In genomic region chr17:75595919-75596310, GRCh38 we compare ENCODE assay signal across 22 cellular contexts. TPM values are rescaled to one million over a fixed set of nuclear protein-coding genes. Genes with fewer than 3 reads are reported as not detected.
A peak's percentile ranks its signal among the peaks of the same experiment; 100 is the strongest.
DNase-seq lines count a peak whose midpoint lies in the region; ATAC-seq, FAIRE-seq and TF ChIP-seq lines count a peak whose summit lies in the region.
"Had no signal": no experiment of that assay in that cellular context is flagged by ENCODE, and none has a peak within 500 bp of the region (broad histone marks: within the 10 kb centered on the region; RNA-seq: fewer than 3 reads in every experiment).

No MANE protein-coding gene starts in this region.

- H2AK5ac ChIP-seq in H9 (ENCODE audit: insufficient read length, low read length) (no peak overlapping the region), neuronal stem cell (ENCODE audit: low read depth, low read length) (no peak overlapping the region), mesendoderm (ENCODE audit: low read length) (no peak overlapping the region)

- H3K23ac ChIP-seq in H9 (ENCODE audit: insufficient read length, low read depth, low read length), result no peak overlapping the region
- H3K23ac ChIP-seq in neuronal stem cell (ENCODE audit: low read depth, low read length, poor library complexity), result peak overlapping the region; percentile 94
- H3K23ac ChIP-seq in mesendoderm (ENCODE audit: low read length), result no peak overlapping the region

- ATAC-seq in HepG2, result no peak
- no peak for ATAC-seq in right lobe of liver

- H3K27me3 Mint-ChIP-seq in H9 (ENCODE audit: low read depth), result no peaks in the 10 kb centered on the region; the same call in 1 of the 2 replicates
- H3K27me3 Mint-ChIP-seq: CD4-positive, alpha-beta memory T cell had no signal

- TF ChIP-seq EP300 in HepG2 (IDR thresholded peaks at IDR 0.05; ENCODE audit: low read depth in 2 of 2, low read length in 2 of 2) (no peak), HepG2 (CRISPR knock-in tag; IDR thresholded peaks at IDR 0.05; ENCODE audit: borderline replicate concordance) (no peak)

- H3K4ac ChIP-seq in H9 (ENCODE audit: low read depth, low read length) (no peak overlapping the region), neuronal stem cell (ENCODE audit: low read length) (no peak overlapping the region), mesendoderm (ENCODE audit: low read depth, low read length) (no peak overlapping the region)

- no peaks in the 10 kb centered on the region for H3K9me3 Mint-ChIP-seq in H9

- H2BK120ac ChIP-seq in H9 (ENCODE audit: low read depth, low read length, poor library complexity, severe bottlenecking) (no peak overlapping the region), neuronal stem cell (ENCODE audit: low read depth, low read length) (no peak overlapping the region), mesendoderm (ENCODE audit: low read depth, low read length) (no peak overlapping the region)

- H3K18ac ChIP-seq in H9 (ENCODE audit: insufficient read length, low read depth, low read length) (no peak overlapping the region), neuronal stem cell (ENCODE audit: low read length) (no peak overlapping the region), mesendoderm (ENCODE audit: low read length) (no peak overlapping the region)

- H3K4me1 ChIP-seq in HepG2 (ENCODE audit: insufficient read depth, low read length) (peaks cover 10% of the 10 kb centered on the region), right lobe of liver (no peaks in the 10 kb centered on the region), H9 (ENCODE audit: insufficient read depth, low read length) (no peaks in the 10 kb centered on the region), neuronal stem cell (ENCODE audit: control insufficient read depth in 2 of 2, insufficient read depth in 1 of 2, low read depth in 1 of 2, low read length in 2 of 2) (no peaks in the 10 kb centered on the region), mesendoderm (ENCODE audit: control insufficient read depth, low read depth, low read length) (no peaks in the 10 kb centered on the region)

- H2BK5ac ChIP-seq in H9 (ENCODE audit: insufficient read length, low read length) (no peak overlapping the region), neuronal stem cell (ENCODE audit: low read length) (no peak overlapping the region), mesendoderm (ENCODE audit: low read length) (no peak overlapping the region)

- H3K56ac ChIP-seq in H9 (ENCODE audit: insufficient read length, low read depth, low read length), result no peak overlapping the region
- H3K56ac ChIP-seq in mesendoderm (ENCODE audit: low read length), result no peak overlapping the region

- H3K4me2 ChIP-seq in HepG2 (ENCODE audit: low read depth, low read length), result no peak overlapping the region
- no peak overlapping the region for H3K4me2 ChIP-seq in H9 (ENCODE audit: insufficient read depth, insufficient read length, low read length)
- no peak overlapping the region for H3K4me2 ChIP-seq in neuronal stem cell (ENCODE audit: insufficient read depth, low read length, poor library complexity, severe bottlenecking)
- H3K4me2 ChIP-seq in mesendoderm (ENCODE audit: low read length), result no peak overlapping the region

- no peaks in the 10 kb centered on the region for H3K79me1 ChIP-seq in H9 (ENCODE audit: insufficient read depth, low read depth, low read length, poor library complexity, severe bottlenecking)
- peaks cover 3% of the 10 kb centered on the region for H3K79me1 ChIP-seq in neuronal stem cell (ENCODE audit: low read depth, low read length)
- H3K79me1 ChIP-seq in mesendoderm (ENCODE audit: low read length), result no peaks in the 10 kb centered on the region

- H3K9ac ChIP-seq in HepG2 (ENCODE audit: insufficient read depth, low read depth, low read length), result no peak overlapping the region
- H3K9ac ChIP-seq in H9 (ENCODE audit: extremely low read depth, insufficient read length, low read length), result no peak overlapping the region
- H3K9ac ChIP-seq in neuronal stem cell (ENCODE audit: low read depth, low read length, poor library complexity), result no peak overlapping the region
- no peak overlapping the region for H3K9ac ChIP-seq in mesendoderm (ENCODE audit: low read length)

- CTCF ChIA-PET in HepG2 (lab: Yijun Ruan, JAX; ENCODE audit: low intra/inter-chr PET ratio, low total read pairs), result no interaction called here

- no peaks in the 10 kb centered on the region for H3K36me3 ChIP-seq in HepG2 (replicated peaks in 1 of 2; ENCODE audit: control insufficient read depth in 1 of 2, insufficient read depth in 2 of 2, low read length in 2 of 2)
- no peaks in the 10 kb centered on the region for H3K36me3 ChIP-seq in right lobe of liver
- no peaks in the 10 kb centered on the region for H3K36me3 ChIP-seq in neuronal stem cell (replicated peaks in 1 of 2; ENCODE audit: control insufficient read depth in 2 of 2, insufficient read depth in 2 of 2, low read length in 2 of 2)
- no peaks in the 10 kb centered on the region for H3K36me3 ChIP-seq in mesendoderm (ENCODE audit: control insufficient read depth, insufficient read depth, low read length)

- TF ChIP-seq POLR2A in HepG2 (IDR thresholded peaks at IDR 0.05; ENCODE audit: insufficient read depth in 1 of 2, low read depth in 2 of 2, low read length in 2 of 2) (no peak), right lobe of liver (IDR thresholded peaks at IDR 0.05) (no peak)

- FAIRE-seq in HepG2 (lab: Jason Lieb, UNC), result no peak
- FAIRE-seq: GM12891, GM18507 had no signal

- BruUV-seq in HepG2 (replicated peaks; lab: Mats Ljungman, UMichigan), result no TSS peak

- no peaks in the 10 kb centered on the region; a peak in 1 of 7 replicates for H3K36me3 Mint-ChIP-seq in H9 (ENCODE audit: insufficient read depth in 1 of 3, low read depth in 3 of 3)
- H3K36me3 Mint-ChIP-seq: CD4-positive, alpha-beta memory T cell had no signal

- peak overlapping the region in 1 of 3 experiments; percentile 48; a peak in 2 of 7 replicates for H3K27ac Mint-ChIP-seq in H9

- H2BK12ac ChIP-seq in H9 (ENCODE audit: insufficient read length, low read depth, low read length) (no peak overlapping the region), neuronal stem cell (ENCODE audit: low read length) (no peak overlapping the region)

- H3K23me2 ChIP-seq in H9 (ENCODE audit: insufficient read length, low read depth, low read length, poor library complexity, severe bottlenecking), result no peaks in the 10 kb centered on the region

- H3K9me3 ChIP-seq in HepG2 (ENCODE audit: low read length) (no peaks in the 10 kb centered on the region), right lobe of liver (no peaks in the 10 kb centered on the region), H9 (ENCODE audit: control insufficient read depth, low read depth, low read length) (no peaks in the 10 kb centered on the region), neuronal stem cell (replicated peaks in 1 of 2; ENCODE audit: control insufficient read depth in 2 of 2, insufficient read depth in 1 of 2, low read depth in 1 of 2, low read length in 2 of 2) (no peaks in the 10 kb centered on the region)

- 42% methylated on average over 5 of the region's 6 CpGs for WGBS in HepG2 (ENCODE audit: low lambda C conversion rate)
- WGBS in right lobe of liver (ENCODE audit: insufficient coverage, low coverage, low lambda C conversion rate, missing lambda C conversion rate), result 75% methylated on average over 5 of the region's 6 CpGs
- WGBS in H9 (ENCODE audit: extremely low coverage, insufficient read length, low lambda C conversion rate), result no CpG with 5 or more reads among the region's 6 CpGs
- no CpG with 5 or more reads among the region's 6 CpGs for WGBS in neuronal stem cell (ENCODE audit: extremely low coverage in 2 of 2, insufficient read length in 2 of 2, insufficient replicate concordance in 1 of 2), 2 donors
- no CpG with 5 or more reads among the region's 6 CpGs for WGBS in mesendoderm (ENCODE audit: extremely low coverage, insufficient coverage, low lambda C conversion rate)

- intact Hi-C loops in HepG2 (cut with micrococcal nuclease; ENCODE audit: unreplicated experiment), result no loop called here
- intact Hi-C loops in right lobe of liver (cut with DNase I), result no loop called here

- TF ChIP-seq CTCF in HepG2 (CRISPR knock-in tag; IDR thresholded peaks at IDR 0.05), result no peak
- no peak for TF ChIP-seq CTCF in right lobe of liver (IDR thresholded peaks at IDR 0.05)
- no peak for TF ChIP-seq CTCF in H9 (conservative IDR thresholded peaks at IDR 0.05)

- H4K8ac ChIP-seq in H9 (replicated peaks; ENCODE audit: insufficient read length, low read depth, low read length), result no peak overlapping the region
- no peak overlapping the region for H4K8ac ChIP-seq in neuronal stem cell (ENCODE audit: low read depth, low read length)
- no peak overlapping the region for H4K8ac ChIP-seq in mesendoderm (ENCODE audit: low read depth, low read length)

- no peak for TF ChIP-seq RAD21 in HepG2 (CRISPR knock-in tag; IDR thresholded peaks at IDR 0.05)

- no peak overlapping the region for H2BK20ac ChIP-seq in H9 (ENCODE audit: low read depth, low read length, poor library complexity, severe bottlenecking)

- no peaks in the 10 kb centered on the region for H3K79me2 ChIP-seq in HepG2 (ENCODE audit: insufficient read depth, low read length)
- no peaks in the 10 kb centered on the region for H3K79me2 ChIP-seq in H9 (ENCODE audit: insufficient read depth, low read length)
- H3K79me2 ChIP-seq in mesendoderm (ENCODE audit: control insufficient read depth, insufficient read depth, low read length), result no peaks in the 10 kb centered on the region

- no peak overlapping the region for H3T11ph ChIP-seq in H9 (ENCODE audit: low read length)

- no peak overlapping the region; a peak in 1 of 5 replicates for H3K4me3 Mint-ChIP-seq in H9
- H3K4me3 Mint-ChIP-seq: CD4-positive, alpha-beta memory T cell had no signal

- H4K20me1 ChIP-seq in HepG2 (ENCODE audit: insufficient read depth, low read length) (no peaks in the 10 kb centered on the region), H9 (ENCODE audit: control insufficient read depth, insufficient read depth, insufficient read length) (no peaks in the 10 kb centered on the region)

- H4K91ac ChIP-seq in H9 (ENCODE audit: insufficient read length, low read depth, low read length) (no peak overlapping the region), neuronal stem cell (ENCODE audit: low read depth, low read length, poor library complexity) (no peak overlapping the region)

- in situ Hi-C loops in HepG2 (cut with HindIII; ENCODE audit: extremely low pct_ligation_motif_present, low pct_unique_long_range_greater_than_20kb), result loop anchor here (10.0 kb wide), 1 partner anchor 171 kb away; no protein-coding TSS in a partner anchor

- no peak overlapping the region for H2AFZ ChIP-seq in HepG2 (ENCODE audit: low read length)
- no peak overlapping the region for H2AFZ ChIP-seq in H9 (ENCODE audit: low read length)
- H2AFZ ChIP-seq in neuronal stem cell (ENCODE audit: low read length), result no peak overlapping the region

- H3K4me3 ChIP-seq in HepG2 (replicated peaks in 1 of 3; ENCODE audit: insufficient read depth in 1 of 3, low read depth in 2 of 3, low read length in 3 of 3) (no peak overlapping the region), right lobe of liver (no peak overlapping the region), neuronal stem cell (ENCODE audit: low read length in 2 of 2) (no peak overlapping the region), mesendoderm (ENCODE audit: low read length) (no peak overlapping the region)

- no peak overlapping the region for H3K27ac ChIP-seq in HepG2 (ENCODE audit: extremely low read length, insufficient read depth, low read length)
- no peak overlapping the region for H3K27ac ChIP-seq in right lobe of liver
- H3K27ac ChIP-seq in H9 (ENCODE audit: insufficient read length, low read depth, low read length), result no peak overlapping the region
- H3K27ac ChIP-seq in neuronal stem cell (replicated peaks; ENCODE audit: low read length), result no peak overlapping the region
- H3K27ac ChIP-seq in mesendoderm (ENCODE audit: low read depth, low read length), result no peak overlapping the region

- POLR2A ChIA-PET in HepG2 (lab: Yijun Ruan, JAX), result no interaction called here

- no peak overlapping the region for H4K5ac ChIP-seq in H9 (ENCODE audit: insufficient read length, low read depth, low read length)
- no peak overlapping the region for H4K5ac ChIP-seq in mesendoderm (ENCODE audit: low read length)

- H3K4me1 Mint-ChIP-seq in H9, result no peaks in the 10 kb centered on the region

- H2BK15ac ChIP-seq in H9 (ENCODE audit: low read depth, low read length) (no peak overlapping the region), neuronal stem cell (ENCODE audit: low read length) (peak overlapping the region; percentile 67), mesendoderm (replicated peaks; ENCODE audit: low read depth) (no peak overlapping the region)

- peak overlapping the region; percentile 47; the same call in 1 of the 2 replicates for H3K14ac ChIP-seq in H9 (ENCODE audit: insufficient read depth, low read length)
- no peak overlapping the region for H3K14ac ChIP-seq in neuronal stem cell (ENCODE audit: low read length)

- DNase-seq in HepG2 (ENCODE audit: low spot score) (no peak), right lobe of liver (no peak), H9 (peak; percentile 27), neuronal stem cell (ENCODE audit: low spot score) (no peak), mesendoderm (no peak), HuH-7.5 (ENCODE audit: low spot score) (no peak)
- DNase-seq: 8988T; C1 segment of cervical spinal cord; Calu3; CD4-positive, alpha-beta memory T cell; COR-L47; DMS53; DMS79 treated with DMSO at 0.1 percent for 48 hours; GF-D8; GOT3; HCEC 1CT had no signal

- H3K27me3 ChIP-seq in HepG2 (ENCODE audit: control insufficient read depth in 1 of 2, insufficient read depth in 2 of 2, low read length in 2 of 2) (peaks cover 22 to 42% of the 10 kb centered on the region in 2 experiments), right lobe of liver (no peaks in the 10 kb centered on the region), H9 (ENCODE audit: insufficient read depth, low read length) (no peaks in the 10 kb centered on the region), neuronal stem cell (ENCODE audit: control insufficient read depth in 3 of 3, insufficient read depth in 3 of 3, low read depth in 1 of 3, low read length in 3 of 3) (peaks cover 0 to 29% (median 0%) of the 10 kb centered on the region in 3 experiments), mesendoderm (ENCODE audit: insufficient read depth, low read length, poor library complexity) (no peaks in the 10 kb centered on the region)

RNA-seq across cellular contexts. Expression of gene MYO15B, which starts 8.3 kb away (rescaled TPM):
- total RNA-seq in HepG2 (2016; rRNA removed; fragmentation: Illumina TruSeq; extraction: Trizol) (1.9 and 2.8 TPM in 2 replicates), right lobe of liver (100 to 1,000 TPM in 1 of 6 experiments, 10 to 100 TPM in 5; 26.4 to 104 (median 52.9) TPM), H9 (2021) (35.3 and 41.9 TPM in 2 replicates)
- total RNA-seq in HepG2 (2016; cell fraction: cytosol; rRNA removed; fragmentation: Illumina TruSeq; extraction: Trizol; ENCODE audit: low read depth), result 0.61 and 0.79 TPM in 2 replicates
- 1.1 and 2.7 TPM in 2 replicates for total RNA-seq in HepG2 (2016; cell fraction: insoluble cytoplasmic fraction; rRNA removed; fragmentation: Illumina TruSeq; extraction: Trizol)
- 0.83 and 1.2 TPM in 2 replicates for total RNA-seq in HepG2 (2016; cell fraction: membrane; rRNA removed; fragmentation: Illumina TruSeq; extraction: Trizol)
- 3.0 and 3.8 TPM in 2 replicates for total RNA-seq in HepG2 (2016; cell fraction: nucleus; rRNA removed; fragmentation: Illumina TruSeq; extraction: Trizol)
- polyA plus RNA-seq in HepG2 (2011; rRNA removed), result 8.1 and 11.2 TPM in 2 replicates
- 1.6 and 2.5 TPM in 2 replicates for polyA plus RNA-seq in HepG2 (2011; cell fraction: cytosol; rRNA removed)
- 122 and 144 TPM in 2 replicates for polyA plus RNA-seq in HepG2 (2011; cell fraction: nucleus; rRNA removed)
- polyA plus RNA-seq in HepG2 (2012), result 9.5 and 12.7 TPM in 2 replicates
- 0.53 and 1.00 TPM in 2 replicates for polyA plus RNA-seq in HepG2 (2016; cell fraction: cytosol; fragmentation: Illumina TruSeq; extraction: Trizol; ENCODE audit: low read depth)
- polyA plus RNA-seq in HepG2 (2016; cell fraction: insoluble cytoplasmic fraction; fragmentation: Illumina TruSeq; extraction: Trizol; ENCODE audit: low read depth), result 0.63 and 1.4 TPM in 2 replicates
- polyA plus RNA-seq in HepG2 (2016; cell fraction: membrane; fragmentation: Illumina TruSeq; extraction: Trizol; ENCODE audit: low read depth), result 0.49 and 0.86 TPM in 2 replicates
- 12.0 and 13.6 TPM in 2 replicates for polyA plus RNA-seq in HepG2 (2016; cell fraction: nucleus; fragmentation: Illumina TruSeq; extraction: Trizol; ENCODE audit: insufficient read depth, low read depth)
- 7.2 and 13.2 TPM in 2 replicates for polyA minus RNA-seq in HepG2 (2011; rRNA and poly(A)+ RNA removed; ENCODE audit: low replicate concordance)
- 3.0 and 6.8 TPM in 2 replicates for polyA minus RNA-seq in HepG2 (2011; cell fraction: cytosol; rRNA and poly(A)+ RNA removed)
- 16.5 and 25.7 TPM in 2 replicates for polyA minus RNA-seq in HepG2 (2011; cell fraction: nucleus; rRNA and poly(A)+ RNA removed)
- 8.5 TPM for polyA plus RNA-seq in neuronal stem cell (2013, experiment 1 of 2)
- polyA plus RNA-seq in neuronal stem cell (2013, experiment 2 of 2), result 8.9 TPM
- 1.8 TPM for polyA plus RNA-seq in mesendoderm (2013, experiment 1 of 2)
- 1.1 TPM for polyA plus RNA-seq in mesendoderm (2013, experiment 2 of 2)

RNA-seq across cellular contexts. Expression of gene SMIM5, which starts 37.3 kb away (rescaled TPM):
- total RNA-seq in HepG2 (2016; rRNA removed; fragmentation: Illumina TruSeq; extraction: Trizol), result not detected in 2 replicates
- total RNA-seq in HepG2 (2016; cell fraction: cytosol; rRNA removed; fragmentation: Illumina TruSeq; extraction: Trizol; ENCODE audit: low read depth), result not detected in 2 replicates
- 0.09 TPM in 1 of 2 replicates, not detected in the other for total RNA-seq in HepG2 (2016; cell fraction: insoluble cytoplasmic fraction; rRNA removed; fragmentation: Illumina TruSeq; extraction: Trizol)
- not detected in 2 replicates for total RNA-seq in HepG2 (2016; cell fraction: membrane; rRNA removed; fragmentation: Illumina TruSeq; extraction: Trizol)
- not detected in 2 replicates for total RNA-seq in HepG2 (2016; cell fraction: nucleus; rRNA removed; fragmentation: Illumina TruSeq; extraction: Trizol)
- polyA plus RNA-seq in HepG2 (2011; rRNA removed), result 0.05 TPM in 1 of 2 replicates, not detected in the other
- polyA plus RNA-seq in HepG2 (2011; cell fraction: cytosol; rRNA removed), result 0.05 TPM in 1 of 2 replicates, not detected in the other
- polyA plus RNA-seq in HepG2 (2011; cell fraction: nucleus; rRNA removed), result 0.35 and 0.80 TPM in 2 replicates
- polyA plus RNA-seq in HepG2 (2012), result 0.20 and 0.48 TPM in 2 replicates
- polyA plus RNA-seq in HepG2 (2016; cell fraction: cytosol; fragmentation: Illumina TruSeq; extraction: Trizol; ENCODE audit: low read depth), result not detected in 2 replicates
- polyA plus RNA-seq in HepG2 (2016; cell fraction: insoluble cytoplasmic fraction; fragmentation: Illumina TruSeq; extraction: Trizol; ENCODE audit: low read depth), result 0.14 TPM in 1 of 2 replicates, not detected in the other
- not detected in 2 replicates for polyA plus RNA-seq in HepG2 (2016; cell fraction: membrane; fragmentation: Illumina TruSeq; extraction: Trizol; ENCODE audit: low read depth)
- polyA plus RNA-seq in HepG2 (2016; cell fraction: nucleus; fragmentation: Illumina TruSeq; extraction: Trizol; ENCODE audit: insufficient read depth, low read depth), result not detected in 2 replicates
- not detected in 2 replicates for polyA minus RNA-seq in HepG2 (2011; rRNA and poly(A)+ RNA removed; ENCODE audit: low replicate concordance)
- not detected in 2 replicates for polyA minus RNA-seq in HepG2 (2011; cell fraction: cytosol; rRNA and poly(A)+ RNA removed)
- 0.26 TPM in 1 of 2 replicates, not detected in the other for polyA minus RNA-seq in HepG2 (2011; cell fraction: nucleus; rRNA and poly(A)+ RNA removed)
- under 1 TPM in 5 of 6 experiments, not detected in 1; 0.06 to 0.78 (median 0.29) TPM for total RNA-seq in right lobe of liver
- total RNA-seq in H9 (2021), result 0.20 and 0.24 TPM in 2 replicates
- not detected for polyA plus RNA-seq in neuronal stem cell (2013, experiment 1 of 2)
- polyA plus RNA-seq in neuronal stem cell (2013, experiment 2 of 2), result not detected
- polyA plus RNA-seq in mesendoderm (2013, experiment 1 of 2), result not detected
- polyA plus RNA-seq in mesendoderm (2013, experiment 2 of 2), result 0.03 TPM
- total RNA-seq: A673; CD4-positive, alpha-beta memory T cell; Daoy; G401 had no signal
- polyA plus RNA-seq: BJ; CD4-positive, alpha-beta memory T cell had no signal
